1 cellular context compared by ENCODE assay signal in genomic region chr19:643736-644135, GRCh38.
TF ChIP-seq lines count a peak whose summit lies in the region.

No MANE protein-coding gene starts in this region.

TF ChIP-seq in K562, 482 proteins besides CTCF, POLR2A, EP300 and RAD21:
- peak; percentile 49; the same call in 1 of the 2 replicates for TF ChIP-seq POLR2G (IDR thresholded peaks at IDR 0.05; ENCODE audit: low read depth, low read length)
- no peak for TF ChIP-seq SAFB (IDR thresholded peaks at IDR 0.05; ENCODE audit: borderline replicate concordance, low read depth, low read length)
- TF ChIP-seq ZNF165 (CRISPR knock-in tag; IDR thresholded peaks at IDR 0.05; ENCODE audit: borderline replicate concordance): no peak
- TF ChIP-seq TARDBP (IDR thresholded peaks at IDR 0.05): no peak
- no peak for TF ChIP-seq ZFP36 (IDR thresholded peaks at IDR 0.05; ENCODE audit: low read depth, low read length, partially characterized antibody)
- no peak for TF ChIP-seq THRA (IDR thresholded peaks at IDR 0.05)
- TF ChIP-seq ZNF12 (CRISPR knock-in tag; IDR thresholded peaks at IDR 0.05): no peak
- peak; percentile 13; the same call in 1 of the 2 replicates for TF ChIP-seq ZBTB7A (IDR thresholded peaks at IDR 0.05; ENCODE audit: borderline replicate concordance, control insufficient read depth, low read depth, low read length)
- no peak for TF ChIP-seq TRIM25 (IDR thresholded peaks at IDR 0.05; ENCODE audit: borderline replicate concordance)
- TF ChIP-seq FOS (IDR thresholded peaks at IDR 0.05; ENCODE audit: extremely low read depth, insufficient read length): no peak
- no peak for TF ChIP-seq HDAC1 (IDR thresholded peaks at IDR 0.05)
